Comparison of ENCODE assay signal across 8 cellular contexts in genomic region chr6:73515204-73516101, GRCh38. TPM values are rescaled to one million over a fixed set of nuclear protein-coding genes. Genes with fewer than 3 reads are reported as not detected.
A peak's percentile ranks its signal among the peaks of the same experiment; 100 is the strongest.
DNase-seq lines count a peak whose midpoint lies in the region; ATAC-seq lines count a peak whose summit lies in the region.

No MANE protein-coding gene starts in this region.

- ATAC-seq in GM21825 (IDR thresholded peaks at IDR 0.05; ENCODE audit: unreplicated experiment) = peak; percentile 40
- peak; percentile 38 to 51 (median 47) for ATAC-seq in T-cell (replicated peaks in 1 of 4)
- ATAC-seq in left colon = peak; percentile 42
- peak; percentile 86 for ATAC-seq in stimulated activated memory B cell treated with anti-CD40 and anti-IgM and Interleukin-4, amounts not matched to agents 10 μg/mL and 1 μg/mL and 100 μg/mL, for 72 hours

- no peaks in the 10 kb centered on the region for H3K27me3 Mint-ChIP-seq in T-cell
- H3K27me3 Mint-ChIP-seq in stimulated activated memory B cell treated with anti-CD40 and anti-IgM and Interleukin-4, amounts not matched to agents 10 μg/mL and 1 μg/mL and 100 μg/mL, for 72 hours = no peaks in the 10 kb centered on the region

- intact Hi-C loops in left colon (cut with DNase I, micrococcal nuclease) = loop anchor here (2.0 to 10.0 kb wide), 3 partner anchors 67 to 99 kb away; no protein-coding TSS in a partner anchor

- peak overlapping the region in 2 of 3 donors; percentile 5 to 56 for H3K4me3 Mint-ChIP-seq in T-cell
- H3K4me3 Mint-ChIP-seq in stimulated activated memory B cell treated with anti-CD40 and anti-IgM and Interleukin-4, amounts not matched to agents 10 μg/mL and 1 μg/mL and 100 μg/mL, for 72 hours = peak overlapping the region; percentile 41

- H3K36me3 Mint-ChIP-seq in T-cell = peaks cover 54% of the 10 kb centered on the region
- peaks cover 49% of the 10 kb centered on the region for H3K36me3 Mint-ChIP-seq in stimulated activated memory B cell treated with anti-CD40 and anti-IgM and Interleukin-4, amounts not matched to agents 10 μg/mL and 1 μg/mL and 100 μg/mL, for 72 hours

- peak overlapping the region; percentile 74 to 75 for H3K27ac Mint-ChIP-seq in T-cell
- H3K27ac Mint-ChIP-seq in stimulated activated memory B cell treated with anti-CD40 and anti-IgM and Interleukin-4, amounts not matched to agents 10 μg/mL and 1 μg/mL and 100 μg/mL, for 72 hours = peak overlapping the region; percentile 81

- H3K4me1 Mint-ChIP-seq in T-cell = peaks cover 55 to 59% (median 57%) of the 10 kb centered on the region in 3 donors
- peaks cover 73% of the 10 kb centered on the region for H3K4me1 Mint-ChIP-seq in stimulated activated memory B cell treated with anti-CD40 and anti-IgM and Interleukin-4, amounts not matched to agents 10 μg/mL and 1 μg/mL and 100 μg/mL, for 72 hours

- DNase-seq in SIG-M5 treated with dmso at 0.1 percent for 504 hours (lab: John Stamatoyannopoulos, UW; ENCODE audit: unreplicated experiment) = peak; percentile 66
- no peak for DNase-seq in SIG-M5 (lab: John Stamatoyannopoulos, UW)
- peak; percentile 76 to 78 for DNase-seq in Kasumi-1 (lab: John Stamatoyannopoulos, UW)
- DNase-seq in T-cell = peak in 31 of 34 experiments; percentile 12 to 71 (median 55)
- DNase-seq in central memory CD4-positive, alpha-beta T cell = peak; percentile 68
- DNase-seq in left colon = peak in 1 of 2 donors; percentile 44

- H3K9me3 Mint-ChIP-seq in T-cell = no peaks in the 10 kb centered on the region
- H3K9me3 Mint-ChIP-seq in stimulated activated memory B cell treated with anti-CD40 and anti-IgM and Interleukin-4, amounts not matched to agents 10 μg/mL and 1 μg/mL and 100 μg/mL, for 72 hours = no peaks in the 10 kb centered on the region

- CTCF ChIA-PET in T-cell (lab: Charles Lee) = interaction anchor here (0.5 to 5.7 kb wide), 26 partner anchors 8 to 217 kb away, joined by 3 to 81 read pairs (median 5); partner anchors contain the start of genes MTO1 (in 2 of the 2) and CGAS (in 1 of the 2)

- POLR2A ChIA-PET in T-cell (lab: Charles Lee) = interaction anchor here (0.5 to 3.5 kb wide), 14 partner anchors 8 to 138 kb away, joined by 3 to 14 read pairs (median 4); partner anchors contain the start of genes SLC17A5 (in 2 of the 2) and MTO1 (in 1 of the 2)

RNA-seq across cellular contexts. Expression of gene EEF1A1, which starts 5.4 kb away (rescaled TPM):
- total RNA-seq in T-cell = over 10,000 TPM; 14,142 to 15,123 (median 14,655) TPM
- 1,000 to 10,000 TPM; 6,801 to 8,079 TPM for total RNA-seq in left colon

RNA-seq across cellular contexts. Expression of gene MTO1, which starts 53.9 kb away (rescaled TPM):
- total RNA-seq in T-cell (10 to 100 TPM; 55.0 to 80.4 (median 59.3) TPM), left colon (10 to 100 TPM; 20.3 to 23.1 TPM)
